1 cellular context compared by ENCODE assay signal in the genomic region with DNA sequence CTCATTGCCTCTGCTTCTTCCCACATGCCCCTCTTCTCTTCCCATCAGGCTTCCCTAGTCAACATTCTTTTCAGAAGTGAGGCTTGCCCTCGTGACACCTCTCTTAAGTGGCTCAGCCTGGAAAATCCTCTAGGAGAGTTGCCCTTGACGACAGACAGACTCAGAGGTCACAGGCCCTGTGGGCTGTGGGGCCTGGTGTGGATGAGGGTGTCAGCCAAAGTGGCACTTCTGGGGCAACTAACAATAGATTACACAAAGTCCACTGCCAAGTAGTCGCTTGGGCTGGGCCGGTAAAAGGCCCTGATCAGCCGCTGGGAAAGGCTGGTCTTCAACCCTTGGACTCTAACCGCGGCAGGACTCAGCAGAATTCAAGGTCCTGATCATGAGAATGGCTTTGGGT.
TF ChIP-seq lines count a peak whose summit lies in the region.

No MANE protein-coding gene starts in this region.

TF ChIP-seq in HepG2, 621 proteins besides CTCF, POLR2A, EP300 and RAD21 (continued from another document):
- TF ChIP-seq, protein P1, sequence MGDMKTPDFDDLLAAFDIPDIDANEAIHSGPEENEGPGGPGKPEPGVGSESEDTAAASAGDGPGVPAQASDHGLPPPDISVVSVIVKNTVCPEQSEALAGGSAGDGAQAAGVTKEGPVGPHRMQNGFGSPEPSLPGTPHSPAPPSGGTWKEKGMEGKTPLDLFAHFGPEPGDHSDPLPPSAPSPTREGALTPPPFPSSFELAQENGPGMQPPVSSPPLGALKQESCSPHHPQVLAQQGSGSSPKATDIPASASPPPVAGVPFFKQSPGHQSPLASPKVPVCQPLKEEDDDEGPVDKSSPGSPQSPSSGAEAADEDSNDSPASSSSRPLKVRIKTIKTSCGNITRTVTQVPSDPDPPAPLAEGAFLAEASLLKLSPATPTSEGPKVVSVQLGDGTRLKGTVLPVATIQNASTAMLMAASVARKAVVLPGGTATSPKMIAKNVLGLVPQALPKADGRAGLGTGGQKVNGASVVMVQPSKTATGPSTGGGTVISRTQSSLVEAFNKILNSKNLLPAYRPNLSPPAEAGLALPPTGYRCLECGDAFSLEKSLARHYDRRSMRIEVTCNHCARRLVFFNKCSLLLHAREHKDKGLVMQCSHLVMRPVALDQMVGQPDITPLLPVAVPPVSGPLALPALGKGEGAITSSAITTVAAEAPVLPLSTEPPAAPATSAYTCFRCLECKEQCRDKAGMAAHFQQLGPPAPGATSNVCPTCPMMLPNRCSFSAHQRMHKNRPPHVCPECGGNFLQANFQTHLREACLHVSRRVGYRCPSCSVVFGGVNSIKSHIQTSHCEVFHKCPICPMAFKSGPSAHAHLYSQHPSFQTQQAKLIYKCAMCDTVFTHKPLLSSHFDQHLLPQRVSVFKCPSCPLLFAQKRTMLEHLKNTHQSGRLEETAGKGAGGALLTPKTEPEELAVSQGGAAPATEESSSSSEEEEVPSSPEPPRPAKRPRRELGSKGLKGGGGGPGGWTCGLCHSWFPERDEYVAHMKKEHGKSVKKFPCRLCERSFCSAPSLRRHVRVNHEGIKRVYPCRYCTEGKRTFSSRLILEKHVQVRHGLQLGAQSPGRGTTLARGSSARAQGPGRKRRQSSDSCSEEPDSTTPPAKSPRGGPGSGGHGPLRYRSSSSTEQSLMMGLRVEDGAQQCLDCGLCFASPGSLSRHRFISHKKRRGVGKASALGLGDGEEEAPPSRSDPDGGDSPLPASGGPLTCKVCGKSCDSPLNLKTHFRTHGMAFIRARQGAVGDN (CRISPR knock-in tag; IDR thresholded peaks at IDR 0.05) = peak; percentile 44
- TF ChIP-seq ZNF20 (CRISPR knock-in tag; IDR thresholded peaks at IDR 0.05) = no peak
- no peak for TF ChIP-seq ZEB1 (IDR thresholded peaks at IDR 0.05; ENCODE audit: insufficient replicate concordance, low read depth)
- no peak for TF ChIP-seq ATM (IDR thresholded peaks at IDR 0.05; ENCODE audit: borderline replicate concordance)
- TF ChIP-seq POGZ (CRISPR knock-in tag; IDR thresholded peaks at IDR 0.05) = no peak
- TF ChIP-seq SOX13 (IDR thresholded peaks at IDR 0.05) = no peak
- peak in 1 of 2 experiments; percentile 49; a peak in 2 of 4 replicates for TF ChIP-seq SOX13 (CRISPR knock-in tag; conservative IDR thresholded peaks at IDR 0.05 in 1 of 2, IDR thresholded peaks at IDR 0.05 in 1 of 2)
- no peak for TF ChIP-seq NR3C1 (CRISPR knock-in tag; IDR thresholded peaks at IDR 0.05)
- TF ChIP-seq, protein P2, sequence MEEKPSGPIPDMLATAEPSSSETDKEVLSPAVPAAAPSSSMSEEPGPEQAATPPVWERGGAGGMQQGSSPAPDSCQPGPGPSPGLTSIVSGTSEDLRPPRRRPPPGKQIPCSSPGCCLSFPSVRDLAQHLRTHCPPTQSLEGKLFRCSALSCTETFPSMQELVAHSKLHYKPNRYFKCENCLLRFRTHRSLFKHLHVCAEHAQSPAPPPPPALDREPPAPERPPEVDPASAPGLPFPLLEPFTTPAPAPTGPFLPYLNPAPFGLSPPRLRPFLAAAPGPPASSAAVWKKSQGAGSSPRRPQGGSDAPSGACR (CRISPR knock-in tag; IDR thresholded peaks at IDR 0.05) = 0 out of 2 replicates have a peak, but pooled peaks have one; percentile 19
- no peak for TF ChIP-seq KLF13 (CRISPR knock-in tag; IDR thresholded peaks at IDR 0.05)
- TF ChIP-seq, protein P3, sequence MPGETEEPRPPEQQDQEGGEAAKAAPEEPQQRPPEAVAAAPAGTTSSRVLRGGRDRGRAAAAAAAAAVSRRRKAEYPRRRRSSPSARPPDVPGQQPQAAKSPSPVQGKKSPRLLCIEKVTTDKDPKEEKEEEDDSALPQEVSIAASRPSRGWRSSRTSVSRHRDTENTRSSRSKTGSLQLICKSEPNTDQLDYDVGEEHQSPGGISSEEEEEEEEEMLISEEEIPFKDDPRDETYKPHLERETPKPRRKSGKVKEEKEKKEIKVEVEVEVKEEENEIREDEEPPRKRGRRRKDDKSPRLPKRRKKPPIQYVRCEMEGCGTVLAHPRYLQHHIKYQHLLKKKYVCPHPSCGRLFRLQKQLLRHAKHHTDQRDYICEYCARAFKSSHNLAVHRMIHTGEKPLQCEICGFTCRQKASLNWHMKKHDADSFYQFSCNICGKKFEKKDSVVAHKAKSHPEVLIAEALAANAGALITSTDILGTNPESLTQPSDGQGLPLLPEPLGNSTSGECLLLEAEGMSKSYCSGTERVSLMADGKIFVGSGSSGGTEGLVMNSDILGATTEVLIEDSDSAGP (CRISPR knock-in tag; IDR thresholded peaks at IDR 0.05; ENCODE audit: borderline replicate concordance) = 0 out of 2 replicates have a peak, but pooled peaks have one; percentile 18
- no peak for TF ChIP-seq SOX6 (IDR thresholded peaks at IDR 0.05)
- TF ChIP-seq SOX6 (CRISPR knock-in tag; IDR thresholded peaks at IDR 0.05) = peak; percentile 39; the same call in 1 of the 2 replicates
- no peak for TF ChIP-seq NFKB2 (CRISPR knock-in tag; IDR thresholded peaks at IDR 0.05; ENCODE audit: borderline replicate concordance)
- TF ChIP-seq ZSCAN21 (CRISPR knock-in tag; IDR thresholded peaks at IDR 0.05; ENCODE audit: borderline replicate concordance) = no peak
- TF ChIP-seq, protein P4, sequence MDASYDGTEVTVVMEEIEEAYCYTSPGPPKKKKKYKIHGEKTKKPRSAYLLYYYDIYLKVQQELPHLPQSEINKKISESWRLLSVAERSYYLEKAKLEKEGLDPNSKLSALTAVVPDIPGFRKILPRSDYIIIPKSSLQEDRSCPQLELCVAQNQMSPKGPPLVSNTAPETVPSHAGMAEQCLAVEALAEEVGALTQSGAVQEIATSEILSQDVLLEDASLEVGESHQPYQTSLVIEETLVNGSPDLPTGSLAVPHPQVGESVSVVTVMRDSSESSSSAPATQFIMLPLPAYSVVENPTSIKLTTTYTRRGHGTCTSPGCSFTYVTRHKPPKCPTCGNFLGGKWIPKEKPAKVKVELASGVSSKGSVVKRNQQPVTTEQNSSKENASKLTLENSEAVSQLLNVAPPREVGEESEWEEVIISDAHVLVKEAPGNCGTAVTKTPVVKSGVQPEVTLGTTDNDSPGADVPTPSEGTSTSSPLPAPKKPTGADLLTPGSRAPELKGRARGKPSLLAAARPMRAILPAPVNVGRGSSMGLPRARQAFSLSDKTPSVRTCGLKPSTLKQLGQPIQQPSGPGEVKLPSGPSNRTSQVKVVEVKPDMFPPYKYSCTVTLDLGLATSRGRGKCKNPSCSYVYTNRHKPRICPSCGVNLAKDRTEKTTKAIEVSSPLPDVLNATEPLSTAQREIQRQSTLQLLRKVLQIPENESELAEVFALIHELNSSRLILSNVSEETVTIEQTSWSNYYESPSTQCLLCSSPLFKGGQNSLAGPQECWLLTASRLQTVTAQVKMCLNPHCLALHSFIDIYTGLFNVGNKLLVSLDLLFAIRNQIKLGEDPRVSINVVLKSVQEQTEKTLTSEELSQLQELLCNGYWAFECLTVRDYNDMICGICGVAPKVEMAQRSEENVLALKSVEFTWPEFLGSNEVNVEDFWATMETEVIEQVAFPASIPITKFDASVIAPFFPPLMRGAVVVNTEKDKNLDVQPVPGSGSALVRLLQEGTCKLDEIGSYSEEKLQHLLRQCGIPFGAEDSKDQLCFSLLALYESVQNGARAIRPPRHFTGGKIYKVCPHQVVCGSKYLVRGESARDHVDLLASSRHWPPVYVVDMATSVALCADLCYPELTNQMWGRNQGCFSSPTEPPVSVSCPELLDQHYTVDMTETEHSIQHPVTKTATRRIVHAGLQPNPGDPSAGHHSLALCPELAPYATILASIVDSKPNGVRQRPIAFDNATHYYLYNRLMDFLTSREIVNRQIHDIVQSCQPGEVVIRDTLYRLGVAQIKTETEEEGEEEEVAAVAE (CRISPR knock-in tag; IDR thresholded peaks at IDR 0.05; ENCODE audit: borderline replicate concordance) = no peak
- no peak for TF ChIP-seq MIER3 (CRISPR knock-in tag; IDR thresholded peaks at IDR 0.05; ENCODE audit: borderline replicate concordance)
- TF ChIP-seq, protein P5, sequence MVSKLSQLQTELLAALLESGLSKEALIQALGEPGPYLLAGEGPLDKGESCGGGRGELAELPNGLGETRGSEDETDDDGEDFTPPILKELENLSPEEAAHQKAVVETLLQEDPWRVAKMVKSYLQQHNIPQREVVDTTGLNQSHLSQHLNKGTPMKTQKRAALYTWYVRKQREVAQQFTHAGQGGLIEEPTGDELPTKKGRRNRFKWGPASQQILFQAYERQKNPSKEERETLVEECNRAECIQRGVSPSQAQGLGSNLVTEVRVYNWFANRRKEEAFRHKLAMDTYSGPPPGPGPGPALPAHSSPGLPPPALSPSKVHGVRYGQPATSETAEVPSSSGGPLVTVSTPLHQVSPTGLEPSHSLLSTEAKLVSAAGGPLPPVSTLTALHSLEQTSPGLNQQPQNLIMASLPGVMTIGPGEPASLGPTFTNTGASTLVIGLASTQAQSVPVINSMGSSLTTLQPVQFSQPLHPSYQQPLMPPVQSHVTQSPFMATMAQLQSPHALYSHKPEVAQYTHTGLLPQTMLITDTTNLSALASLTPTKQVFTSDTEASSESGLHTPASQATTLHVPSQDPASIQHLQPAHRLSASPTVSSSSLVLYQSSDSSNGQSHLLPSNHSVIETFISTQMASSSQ (IDR thresholded peaks at IDR 0.05; ENCODE audit: low read depth) = no peak
- TF ChIP-seq, protein P5 (CRISPR knock-in tag; IDR thresholded peaks at IDR 0.05; ENCODE audit: borderline replicate concordance) = no peak
- TF ChIP-seq ZNF121 (CRISPR knock-in tag; IDR thresholded peaks at IDR 0.05) = 0 out of 2 replicates have a peak, but pooled peaks have one; percentile 19
- TF ChIP-seq NFIB (CRISPR knock-in tag; IDR thresholded peaks at IDR 0.05; ENCODE audit: borderline replicate concordance) = no peak
- TF ChIP-seq, protein P6, sequence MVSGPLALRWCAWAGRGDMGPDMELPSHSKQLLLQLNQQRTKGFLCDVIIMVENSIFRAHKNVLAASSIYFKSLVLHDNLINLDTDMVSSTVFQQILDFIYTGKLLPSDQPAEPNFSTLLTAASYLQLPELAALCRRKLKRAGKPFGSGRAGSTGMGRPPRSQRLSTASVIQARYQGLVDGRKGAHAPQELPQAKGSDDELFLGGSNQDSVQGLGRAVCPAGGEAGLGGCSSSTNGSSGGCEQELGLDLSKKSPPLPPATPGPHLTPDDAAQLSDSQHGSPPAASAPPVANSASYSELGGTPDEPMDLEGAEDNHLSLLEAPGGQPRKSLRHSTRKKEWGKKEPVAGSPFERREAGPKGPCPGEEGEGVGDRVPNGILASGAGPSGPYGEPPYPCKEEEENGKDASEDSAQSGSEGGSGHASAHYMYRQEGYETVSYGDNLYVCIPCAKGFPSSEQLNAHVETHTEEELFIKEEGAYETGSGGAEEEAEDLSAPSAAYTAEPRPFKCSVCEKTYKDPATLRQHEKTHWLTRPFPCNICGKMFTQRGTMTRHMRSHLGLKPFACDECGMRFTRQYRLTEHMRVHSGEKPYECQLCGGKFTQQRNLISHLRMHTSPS (CRISPR knock-in tag; IDR thresholded peaks at IDR 0.05; ENCODE audit: low read depth) = peak; percentile 78; the same call in 1 of the 2 replicates
- TF ChIP-seq MBNL3 (CRISPR knock-in tag; conservative IDR thresholded peaks at IDR 0.05) = no peak
- no peak for TF ChIP-seq BHLHE40 (IDR thresholded peaks at IDR 0.05; ENCODE audit: low read length)
- TF ChIP-seq SAP130 (CRISPR knock-in tag; IDR thresholded peaks at IDR 0.05; ENCODE audit: low read depth) = peak; percentile 26; the same call in 1 of the 2 replicates
- no peak for TF ChIP-seq ZNF572 (CRISPR knock-in tag; IDR thresholded peaks at IDR 0.05)
- TF ChIP-seq, protein P7, sequence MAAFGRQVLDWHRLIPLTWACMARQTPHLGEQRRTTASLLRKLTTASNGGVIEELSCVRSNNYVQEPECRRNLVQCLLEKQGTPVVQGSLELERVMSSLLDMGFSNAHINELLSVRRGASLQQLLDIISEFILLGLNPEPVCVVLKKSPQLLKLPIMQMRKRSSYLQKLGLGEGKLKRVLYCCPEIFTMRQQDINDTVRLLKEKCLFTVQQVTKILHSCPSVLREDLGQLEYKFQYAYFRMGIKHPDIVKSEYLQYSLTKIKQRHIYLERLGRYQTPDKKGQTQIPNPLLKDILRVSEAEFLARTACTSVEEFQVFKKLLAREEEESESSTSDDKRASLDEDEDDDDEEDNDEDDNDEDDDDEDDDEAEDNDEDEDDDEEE (CRISPR knock-in tag; IDR thresholded peaks at IDR 0.05) = no peak
- TF ChIP-seq, protein P8, sequence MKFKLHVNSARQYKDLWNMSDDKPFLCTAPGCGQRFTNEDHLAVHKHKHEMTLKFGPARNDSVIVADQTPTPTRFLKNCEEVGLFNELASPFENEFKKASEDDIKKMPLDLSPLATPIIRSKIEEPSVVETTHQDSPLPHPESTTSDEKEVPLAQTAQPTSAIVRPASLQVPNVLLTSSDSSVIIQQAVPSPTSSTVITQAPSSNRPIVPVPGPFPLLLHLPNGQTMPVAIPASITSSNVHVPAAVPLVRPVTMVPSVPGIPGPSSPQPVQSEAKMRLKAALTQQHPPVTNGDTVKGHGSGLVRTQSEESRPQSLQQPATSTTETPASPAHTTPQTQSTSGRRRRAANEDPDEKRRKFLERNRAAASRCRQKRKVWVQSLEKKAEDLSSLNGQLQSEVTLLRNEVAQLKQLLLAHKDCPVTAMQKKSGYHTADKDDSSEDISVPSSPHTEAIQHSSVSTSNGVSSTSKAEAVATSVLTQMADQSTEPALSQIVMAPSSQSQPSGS (CRISPR knock-in tag; IDR thresholded peaks at IDR 0.05) = no peak
- no peak for TF ChIP-seq NRL (CRISPR knock-in tag; IDR thresholded peaks at IDR 0.05; ENCODE audit: borderline replicate concordance)
- peak; percentile 80 for TF ChIP-seq HNF4A (CRISPR knock-in tag; IDR thresholded peaks at IDR 0.05)
- TF ChIP-seq HOXA7 (CRISPR knock-in tag; IDR thresholded peaks at IDR 0.05) = no peak
- peak; percentile 48; the same call in 1 of the 2 replicates for TF ChIP-seq ZFX (CRISPR knock-in tag; IDR thresholded peaks at IDR 0.05; ENCODE audit: low read depth)
- TF ChIP-seq SOX5 (CRISPR knock-in tag; IDR thresholded peaks at IDR 0.05; ENCODE audit: borderline replicate concordance) = peak; percentile 24; the same call in 1 of the 2 replicates
- TF ChIP-seq ZNF143 (CRISPR knock-in tag; IDR thresholded peaks at IDR 0.05) = no peak
